In the genomic region with DNA sequence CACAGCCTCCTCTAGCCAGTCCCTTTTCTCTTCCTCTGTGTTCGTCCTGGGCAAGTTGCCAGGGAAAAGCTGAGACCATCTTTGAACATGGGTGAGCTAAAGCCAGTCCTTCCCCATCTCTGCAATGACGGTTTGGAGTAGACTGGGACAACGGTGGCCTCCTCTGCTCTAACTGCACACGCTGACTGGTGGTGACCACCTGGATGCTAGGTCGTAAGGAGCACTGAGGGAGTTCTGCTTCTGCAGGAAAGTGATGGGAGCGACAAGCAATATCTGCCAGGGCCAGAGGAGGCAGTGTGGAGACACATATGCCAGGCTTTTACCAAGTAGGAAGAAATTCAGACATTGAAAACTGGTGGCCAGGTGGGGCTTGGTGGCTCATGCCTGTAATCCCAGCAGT, we compare ENCODE assay signal across 8 cellular contexts.
DNase-seq lines count a peak whose midpoint lies in the region; ATAC-seq and TF ChIP-seq lines count a peak whose summit lies in the region.

No MANE protein-coding gene starts in this region.

- TF ChIP-seq POLR2A in spleen (IDR thresholded peaks at IDR 0.05) = no peak

- H3K36me3 ChIP-seq in Loucy (ENCODE audit: insufficient read depth, low read length) (no peaks in the 10 kb centered on the region), left ventricle myocardium inferior (no peaks in the 10 kb centered on the region), spleen (peaks cover 0 to 17% (median under 1%) of the 10 kb centered on the region in 6 donors)

- peak; percentile 58 for TF ChIP-seq CTCF in natural killer cell (IDR thresholded peaks at IDR 0.05)
- TF ChIP-seq CTCF in Loucy (conservative IDR thresholded peaks at IDR 0.05; ENCODE audit: low read length) = peak; percentile 67
- TF ChIP-seq CTCF in left ventricle myocardium inferior (IDR thresholded peaks at IDR 0.05; ENCODE audit: borderline replicate concordance) = peak; percentile 47
- peak in 10 of 11 experiments; percentile 35 to 66 (median 49) for TF ChIP-seq CTCF in spleen (IDR thresholded peaks at IDR 0.05 in 8 of 11, conservative IDR thresholded peaks at IDR 0.05 in 3 of 11)

- H3K36me3 Mint-ChIP-seq in natural killer cell = no peaks in the 10 kb centered on the region
- H3K36me3 Mint-ChIP-seq in natural killer cell treated with Interleukin-12 subunit alpha and Interleukin-12 subunit beta and Interleukin-15 and Interleukin-18, amount 100 ng/mL, for 72 hours = no peaks in the 10 kb centered on the region

- no peak for DNase-seq in natural killer cell
- no peak for DNase-seq in natural killer cell treated with Interleukin-12 subunit alpha and Interleukin-12 subunit beta and Interleukin-15 and Interleukin-18, amount 100 ng/mL, for 72 hours (ENCODE audit: low spot score)
- peak; percentile 15 to 41 for DNase-seq in activated CD4-positive, alpha-beta T cell treated with anti-CD3 and anti-CD28 coated beads, Interleukin-2, amount 50 U/mL, for 48 hours
- no peak for DNase-seq in left ventricle myocardium inferior
- peak; percentile 66 for DNase-seq in spleen
- DNase-seq in NCI-H2227 treated with DMSO at 0.1 percent for 48 hours (lab: John Stamatoyannopoulos, UW) = no peak
- no peak for DNase-seq in NK-92 (lab: John Stamatoyannopoulos, UW; ENCODE audit: unreplicated experiment)

- H3K4me2 ChIP-seq in Loucy (ENCODE audit: low read depth, low read length, poor library complexity, severe bottlenecking) = no peak overlapping the region

- H3K9me2 ChIP-seq in Loucy (replicated peaks; ENCODE audit: low read depth, low read length) = no peaks in the 10 kb centered on the region

- ATAC-seq in natural killer cell = peak in 2 of 3 donors; percentile 47 to 53
- no peak for ATAC-seq in natural killer cell treated with Interleukin-12 subunit alpha and Interleukin-12 subunit beta and Interleukin-15 and Interleukin-18, amount 100 ng/mL, for 72 hours

- H3K79me2 ChIP-seq in Loucy (ENCODE audit: insufficient read depth, low read length) = no peaks in the 10 kb centered on the region

- H3K9me3 Mint-ChIP-seq in natural killer cell = no peaks in the 10 kb centered on the region
- no peaks in the 10 kb centered on the region for H3K9me3 Mint-ChIP-seq in natural killer cell treated with Interleukin-12 subunit alpha and Interleukin-12 subunit beta and Interleukin-15 and Interleukin-18, amount 100 ng/mL, for 72 hours

- no peaks in the 10 kb centered on the region for H3K27me3 Mint-ChIP-seq in natural killer cell (ENCODE audit: low read depth in 2 of 2)
- no peaks in the 10 kb centered on the region for H3K27me3 Mint-ChIP-seq in natural killer cell treated with Interleukin-12 subunit alpha and Interleukin-12 subunit beta and Interleukin-15 and Interleukin-18, amount 100 ng/mL, for 72 hours

- no peaks in the 10 kb centered on the region for H4K20me1 ChIP-seq in Loucy (ENCODE audit: insufficient read depth, low read length, poor library complexity, severe bottlenecking)

- H3K9ac ChIP-seq in Loucy (ENCODE audit: low read depth, low read length, poor library complexity, severe bottlenecking) = no peak overlapping the region

- H3K27ac ChIP-seq in left ventricle myocardium inferior (replicated peaks) (no peak overlapping the region), spleen (no peak overlapping the region)

- intact Hi-C loops in natural killer cell (cut with micrococcal nuclease) (loop anchor here (2.0 to 10.0 kb wide), 2 partner anchors 144 to 214 kb away; no protein-coding TSS in a partner anchor), left ventricle myocardium inferior (cut with micrococcal nuclease) (no loop called here), spleen (cut with DNase I; ENCODE audit: low total_unique reads) (no loop called here)

- no peaks in the 10 kb centered on the region for H3K4me1 ChIP-seq in Loucy (ENCODE audit: insufficient read depth, low read length, poor library complexity, severe bottlenecking)
- H3K4me1 ChIP-seq in left ventricle myocardium inferior = no peaks in the 10 kb centered on the region
- no peaks in the 10 kb centered on the region for H3K4me1 ChIP-seq in spleen

- H2AFZ ChIP-seq in Loucy (ENCODE audit: low read length) = no peak overlapping the region

- H3F3A ChIP-seq in Loucy (ENCODE audit: low read depth) = no peaks in the 10 kb centered on the region

- 21 to 49% (median 25%) methylated on average over 6 of the region's 6 CpGs for WGBS in spleen, 5 donors

- H3K4me3 ChIP-seq in Loucy (ENCODE audit: low read length, poor library complexity, severe bottlenecking) (no peak overlapping the region), left ventricle myocardium inferior (no peak overlapping the region), spleen (no peak overlapping the region)

- peak overlapping the region; percentile 31 to 46 for H3K27ac Mint-ChIP-seq in natural killer cell
- H3K27ac Mint-ChIP-seq in natural killer cell treated with Interleukin-12 subunit alpha and Interleukin-12 subunit beta and Interleukin-15 and Interleukin-18, amount 100 ng/mL, for 72 hours = no peak overlapping the region

- H3K4me3 Mint-ChIP-seq in natural killer cell = no peak overlapping the region
- H3K4me3 Mint-ChIP-seq in natural killer cell treated with Interleukin-12 subunit alpha and Interleukin-12 subunit beta and Interleukin-15 and Interleukin-18, amount 100 ng/mL, for 72 hours = no peak overlapping the region

- peaks cover 0 to 5% of the 10 kb centered on the region in 2 donors for H3K4me1 Mint-ChIP-seq in natural killer cell
- H3K4me1 Mint-ChIP-seq in natural killer cell treated with Interleukin-12 subunit alpha and Interleukin-12 subunit beta and Interleukin-15 and Interleukin-18, amount 100 ng/mL, for 72 hours (ENCODE audit: low read depth in 2 of 2) = peaks cover 0 to 3% of the 10 kb centered on the region in 2 donors

- H3K9me3 ChIP-seq in Loucy (ENCODE audit: insufficient read depth, low read depth, low read length) (no peaks in the 10 kb centered on the region), left ventricle myocardium inferior (replicated peaks) (no peaks in the 10 kb centered on the region), spleen (no peaks in the 10 kb centered on the region)

- H3K27me3 ChIP-seq in Loucy (ENCODE audit: insufficient read depth, low read length, poor library complexity, severe bottlenecking) (no peaks in the 10 kb centered on the region), left ventricle myocardium inferior (ENCODE audit: low read depth) (peaks cover 8% of the 10 kb centered on the region), spleen (replicated peaks in 1 of 7) (no peaks in the 10 kb centered on the region)

Comparison
In these comparisons a context has a peak if more than half of its experiments do, and no peak if none do; other contexts are left out.
1. ATAC-seq: peak in natural killer cell (2 of 3); none in natural killer cell treated with Interleukin-12 subunit alpha and Interleukin-12 subunit beta and Interleukin-15 and Interleukin-18, amount 100 ng/mL, for 72 hours (0 of 2).
2. H3K27ac Mint-ChIP-seq: peak in natural killer cell (2 of 2); none in natural killer cell treated with Interleukin-12 subunit alpha and Interleukin-12 subunit beta and Interleukin-15 and Interleukin-18, amount 100 ng/mL, for 72 hours (0 of 2).
3. DNase-seq: peak in activated CD4-positive, alpha-beta T cell treated with anti-CD3 and anti-CD28 coated beads, Interleukin-2, amount 50 U/mL, for 48 hours (2 of 2) and spleen (single experiment); none in natural killer cell (single experiment), natural killer cell treated with Interleukin-12 subunit alpha and Interleukin-12 subunit beta and Interleukin-15 and Interleukin-18, amount 100 ng/mL, for 72 hours (single experiment), left ventricle myocardium inferior (single experiment), NCI-H2227 treated with DMSO at 0.1 percent for 48 hours (single experiment) and NK-92 (single experiment).
4. Peak in every context shown above with its lines, with median percentiles within 50 percentile points of each other: CTCF ChIP-seq.